15 cellular contexts compared by ENCODE assay signal in genomic region chr4:176380352-176381157, GRCh38.
DNase-seq lines count a peak whose midpoint lies in the region; ATAC-seq and TF ChIP-seq lines count a peak whose summit lies in the region.
"Had no signal": no experiment of that assay in that cellular context is flagged by ENCODE, and none has a peak within 500 bp of the region (broad histone marks: within the 10 kb centered on the region; RNA-seq: fewer than 3 reads in every experiment).

No MANE protein-coding gene starts in this region.

- H3K27ac ChIP-seq in thyroid gland = peak overlapping the region in 2 of 3 donors; percentile 14 to 35
- H3K27ac ChIP-seq: foreskin keratinocyte, KMS-11, transverse colon had no signal

- H3K36me3 ChIP-seq in thyroid gland = no peaks in the 10 kb centered on the region
- H3K36me3 ChIP-seq: transverse colon had no signal

- peak overlapping the region in 1 of 3 donors; percentile 13 for H3K4me3 ChIP-seq in thyroid gland (replicated peaks in 1 of 3)

- no peaks in the 10 kb centered on the region for H3K27me3 ChIP-seq in thyroid gland
- H3K27me3 ChIP-seq: foreskin keratinocyte, transverse colon had no signal

- H3K9me3 ChIP-seq in thyroid gland = no peaks in the 10 kb centered on the region
- H3K9me3 ChIP-seq: transverse colon had no signal

- intact Hi-C loops in Right ventricle myocardium inferior (cut with DNase I) (loop anchor here (10.0 kb wide), 2 partner anchors 114 to 254 kb away; no protein-coding TSS in a partner anchor), left ventricle myocardium superior (cut with micrococcal nuclease) (no loop called here), thyroid gland (cut with DNase I) (loop anchor here (5.0 kb wide), 1 partner anchor 412 kb away; the partner anchor contains the start of gene VEGFC)

- TF ChIP-seq CTCF in thyroid gland (IDR thresholded peaks at IDR 0.05) = no peak

- ATAC-seq in Right ventricle myocardium inferior (peak; percentile 23), left ventricle myocardium superior (no peak), HG03139 (IDR thresholded peaks at IDR 0.05; ENCODE audit: unreplicated experiment) (no peak), GM21367 (IDR thresholded peaks at IDR 0.05; ENCODE audit: unreplicated experiment) (no peak)
- ATAC-seq: foreskin keratinocyte had no signal

- peaks cover 4 to 7% of the 10 kb centered on the region in 2 donors for H3K4me1 ChIP-seq in thyroid gland
- H3K4me1 ChIP-seq: transverse colon had no signal

- WGBS in thyroid gland, 2 donors = 56% methylated on average over 11 of the region's 11 CpGs

- TF ChIP-seq POLR2A in thyroid gland (IDR thresholded peaks at IDR 0.05) = no peak

- no peak for DNase-seq in Right ventricle myocardium inferior (ENCODE audit: missing footprints)
- DNase-seq in left ventricle myocardium superior = no peak
- peak; percentile 76 for DNase-seq in NCI-H748 (lab: John Stamatoyannopoulos, UW; ENCODE audit: unreplicated experiment)
- DNase-seq in glomerular visceral epithelial cell (ENCODE audit: extremely low spot score) = peak; percentile 33
- DNase-seq in thyroid gland = peak; percentile 40 to 52
- DNase-seq in activated CD4-positive, alpha-beta T cell treated with anti-CD3 and anti-CD28 coated beads for 48 hours = no peak
- DNase-seq: activated effector memory CD4-positive, alpha-beta T cell treated with anti-CD3 and anti-CD28 coated beads, Interleukin-2, amount 50 U/mL, for 16 hours; DMS 273 treated with DMSO at 0.1 percent for 48 hours; effector CD4-positive, alpha-beta T cell; foreskin keratinocyte; NCI-H1694 treated with DMSO at 0.1 percent for 48 hours; transverse colon had no signal

Comparison
In these comparisons a context has a peak if more than half of its experiments do, and no peak if none do; other contexts are left out.
1. DNase-seq: peak in NCI-H748 (single experiment), glomerular visceral epithelial cell (single experiment) and thyroid gland (2 of 2); none in Right ventricle myocardium inferior (single experiment), left ventricle myocardium superior (single experiment) and activated CD4-positive, alpha-beta T cell treated with anti-CD3 and anti-CD28 coated beads for 48 hours (single experiment).